In the genomic region with DNA sequence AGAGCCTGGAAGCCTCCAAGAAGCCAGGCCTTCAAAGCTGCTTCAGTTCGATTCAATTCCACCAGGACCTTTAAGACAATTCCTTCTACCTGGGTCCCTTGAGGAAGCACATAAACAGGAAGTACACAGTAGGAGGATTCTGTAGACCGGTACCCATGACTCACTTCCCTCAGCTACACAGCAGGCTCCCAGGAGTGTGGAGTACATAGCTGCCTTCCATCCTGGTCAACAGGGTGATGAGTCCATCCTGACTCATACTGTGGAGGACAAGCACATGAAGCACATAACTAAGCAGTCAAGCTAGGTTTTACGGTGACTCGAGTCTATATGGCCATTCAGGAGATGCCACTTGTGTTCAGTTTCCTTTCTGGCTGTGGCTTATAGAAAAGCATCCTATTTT, we compare ENCODE assay signal across 15 cellular contexts.
DNase-seq lines count a peak whose midpoint lies in the region; ATAC-seq and TF ChIP-seq lines count a peak whose summit lies in the region.
"Had no signal": no experiment of that assay in that cellular context is flagged by ENCODE, and none has a peak within 500 bp of the region (broad histone marks: within the 10 kb centered on the region; RNA-seq: fewer than 3 reads in every experiment).

No MANE protein-coding gene starts in this region.

- no peaks in the 10 kb centered on the region for H3K27me3 Mint-ChIP-seq in MCF 10A (ENCODE audit: insufficient read depth, unreplicated experiment)
- H3K27me3 Mint-ChIP-seq: dendritic cell treated with granulocyte-macrophage colony-stimulating factor and Interleukin-4, amounts not matched to agents 40 ng/mL and 50 ng/mL, for 4 days had no signal

- no peak overlapping the region for H3K4me3 ChIP-seq in breast epithelium
- H3K4me3 ChIP-seq in epithelial cell of proximal tubule (ENCODE audit: low read depth, low read length), result no peak overlapping the region
- H3K4me3 ChIP-seq in Peyer's patch, result no peak overlapping the region
- H3K4me3 ChIP-seq: mucosa of descending colon, tibial artery had no signal

- intact Hi-C loops in MCF 10A (cut with micrococcal nuclease), result loop anchor here (10.0 kb wide), 1 partner anchor 341 kb away; no protein-coding TSS in a partner anchor
- intact Hi-C loops in breast epithelium (cut with DNase I; ENCODE audit: low total_unique reads), result loop anchor here (10.0 kb wide), 1 partner anchor 1031 kb away; no protein-coding TSS in a partner anchor
- intact Hi-C loops in Right ventricle myocardium inferior (cut with DNase I), result no loop called here

- POLR2A ChIA-PET in MCF 10A (lab: Yijun Ruan, JAX) (interaction anchor here (1.0 kb wide), 1 partner anchor 9 kb away, joined by 4 read pairs; no protein-coding TSS in a partner anchor), RWPE1 (lab: Yijun Ruan, JAX; ENCODE audit: low non-redundant PET) (no interaction called here)

- H3K36me3 ChIP-seq in breast epithelium (no peaks in the 10 kb centered on the region), Peyer's patch (no peaks in the 10 kb centered on the region)
- H3K36me3 ChIP-seq: tibial artery had no signal

- TF ChIP-seq POLR2A in breast epithelium (IDR thresholded peaks at IDR 0.05) (no peak), Peyer's patch (IDR thresholded peaks at IDR 0.05) (no peak)

- no peaks in the 10 kb centered on the region for H3K4me1 ChIP-seq in breast epithelium
- H3K4me1 ChIP-seq in Peyer's patch, result no peaks in the 10 kb centered on the region
- H3K4me1 ChIP-seq: tibial artery had no signal

- H3K27me3 ChIP-seq in breast epithelium (peaks cover 0 to 7% of the 10 kb centered on the region in 2 donors), Peyer's patch (no peaks in the 10 kb centered on the region)

- DNase-seq in MCF 10A (ENCODE audit: unreplicated experiment) (peak; percentile 94), breast epithelium (ENCODE audit: low spot score in 2 of 2) (no peak), RWPE1 (ENCODE audit: low spot score) (peak; percentile 18), epithelial cell of proximal tubule (ENCODE audit: low read depth) (peak; percentile 66), SHP77 treated with DMSO at 0.1 percent for 48 hours (lab: John Stamatoyannopoulos, UW) (no peak), Peyer's patch (no peak), AML-193 (lab: John Stamatoyannopoulos, UW) (no peak), Right ventricle myocardium inferior (ENCODE audit: missing footprints) (no peak)
- DNase-seq: activated naive CD8-positive, alpha-beta T cell treated with anti-CD3 and anti-CD28 coated beads for 36 hours; mucosa of descending colon; NCI-H1092; NCI-H446; tibial artery had no signal

- H3K27ac ChIP-seq in breast epithelium (no peak overlapping the region), RWPE1 (no peak overlapping the region), Peyer's patch (no peak overlapping the region)
- H3K27ac ChIP-seq: HL-60, tibial artery had no signal

- no peak overlapping the region for H3K4me3 Mint-ChIP-seq in MCF 10A (ENCODE audit: unreplicated experiment)
- H3K4me3 Mint-ChIP-seq: activated naive CD8-positive, alpha-beta T cell treated with anti-CD3 and anti-CD28 coated beads for 36 hours; dendritic cell treated with granulocyte-macrophage colony-stimulating factor and Interleukin-4, amounts not matched to agents 40 ng/mL and 50 ng/mL, for 4 days had no signal

- H3K27ac Mint-ChIP-seq in MCF 10A (ENCODE audit: low read depth, unreplicated experiment), result peak overlapping the region; percentile 77
- H3K27ac Mint-ChIP-seq: activated naive CD8-positive, alpha-beta T cell treated with anti-CD3 and anti-CD28 coated beads for 36 hours; dendritic cell treated with granulocyte-macrophage colony-stimulating factor and Interleukin-4, amounts not matched to agents 40 ng/mL and 50 ng/mL, for 4 days had no signal

- no peak for TF ChIP-seq CTCF in MCF 10A (IDR thresholded peaks at IDR 0.05; ENCODE audit: unreplicated experiment)
- TF ChIP-seq CTCF in breast epithelium (IDR thresholded peaks at IDR 0.05), result no peak
- TF ChIP-seq CTCF in RWPE1 (conservative IDR thresholded peaks at IDR 0.05; ENCODE audit: low read depth), result no peak
- no peak for TF ChIP-seq CTCF in epithelial cell of proximal tubule (conservative IDR thresholded peaks at IDR 0.05; ENCODE audit: low read depth, low read length)
- no peak for TF ChIP-seq CTCF in Peyer's patch (IDR thresholded peaks at IDR 0.05)

- H3K4me1 Mint-ChIP-seq in MCF 10A (ENCODE audit: insufficient read depth, unreplicated experiment), result peaks cover 21% of the 10 kb centered on the region
- H3K4me1 Mint-ChIP-seq: activated naive CD8-positive, alpha-beta T cell treated with anti-CD3 and anti-CD28 coated beads for 36 hours had no signal

- CTCF ChIA-PET in MCF 10A (lab: Yijun Ruan, JAX) (interaction anchor here (0.5 to 1.1 kb wide), 4 partner anchors 10 to 1551 kb away, joined by 3 to 6 read pairs (median 4); no protein-coding TSS in a partner anchor), RWPE1 (lab: Yijun Ruan, JAX) (no interaction called here)

- H3K9me3 ChIP-seq in breast epithelium, result no peaks in the 10 kb centered on the region
- no peaks in the 10 kb centered on the region for H3K9me3 ChIP-seq in Peyer's patch
- H3K9me3 ChIP-seq: mucosa of descending colon, tibial artery had no signal

- H3K36me3 Mint-ChIP-seq in MCF 10A (ENCODE audit: insufficient read depth, unreplicated experiment), result no peaks in the 10 kb centered on the region
- H3K36me3 Mint-ChIP-seq: activated naive CD8-positive, alpha-beta T cell treated with anti-CD3 and anti-CD28 coated beads for 36 hours had no signal

- BruUV-seq in MCF 10A (replicated peaks; lab: Mats Ljungman, UMichigan), result no TSS peak

- no peaks in the 10 kb centered on the region for H3K9me3 Mint-ChIP-seq in MCF 10A (ENCODE audit: unreplicated experiment)
- H3K9me3 Mint-ChIP-seq: activated naive CD8-positive, alpha-beta T cell treated with anti-CD3 and anti-CD28 coated beads for 36 hours; dendritic cell treated with granulocyte-macrophage colony-stimulating factor and Interleukin-4, amounts not matched to agents 40 ng/mL and 50 ng/mL, for 4 days had no signal

- no peak for ATAC-seq in Right ventricle myocardium inferior
- ATAC-seq: mucosa of descending colon had no signal

Comparison
In these comparisons a context has a peak if more than half of its experiments do, and no peak if none do; other contexts are left out.
1. DNase-seq: peak in MCF 10A (single experiment), RWPE1 (single experiment) and epithelial cell of proximal tubule (single experiment); none in breast epithelium (0 of 2), SHP77 treated with DMSO at 0.1 percent for 48 hours (single experiment), Peyer's patch (0 of 3), AML-193 (0 of 2) and Right ventricle myocardium inferior (single experiment).